In genomic region chr15:77144492-77145070, GRCh38 we compare ENCODE assay signal across 11 cellular contexts.
DNase-seq lines count a peak whose midpoint lies in the region; ATAC-seq and TF ChIP-seq lines count a peak whose summit lies in the region.
"Had no signal": no experiment of that assay in that cellular context is flagged by ENCODE, and none has a peak within 500 bp of the region (broad histone marks: within the 10 kb centered on the region; RNA-seq: fewer than 3 reads in every experiment).

No MANE protein-coding gene starts in this region.

- peak overlapping the region; percentile 81 for H3K4me3 Mint-ChIP-seq in HFFc6
- no peak overlapping the region for H3K4me3 Mint-ChIP-seq in activated T-cell treated with anti-CD3 and anti-CD28 coated beads, Interleukin-2, amount 50 U/mL, for 72 hours

- no peak overlapping the region for H3K4me3 ChIP-seq in thoracic aorta
- H3K4me3 ChIP-seq: gastroesophageal sphincter had no signal

- H3K27me3 ChIP-seq in thoracic aorta (replicated peaks; ENCODE audit: insufficient read depth) = no peaks in the 10 kb centered on the region
- H3K27me3 ChIP-seq: gastroesophageal sphincter had no signal

- H3K27me3 Mint-ChIP-seq in HFFc6 (ENCODE audit: insufficient read depth) = no peaks in the 10 kb centered on the region; the same call in 1 of the 2 replicates
- H3K27me3 Mint-ChIP-seq in activated T-cell treated with anti-CD3 and anti-CD28 coated beads, Interleukin-2, amount 50 U/mL, for 72 hours (ENCODE audit: low read depth) = no peaks in the 10 kb centered on the region

- H3K27ac Mint-ChIP-seq in HFFc6 = peak overlapping the region; percentile 96
- H3K27ac Mint-ChIP-seq in activated T-cell treated with anti-CD3 and anti-CD28 coated beads, Interleukin-2, amount 50 U/mL, for 72 hours = no peak overlapping the region

- H3K4me1 Mint-ChIP-seq in HFFc6 (ENCODE audit: low read depth) = peaks cover 71% of the 10 kb centered on the region
- no peaks in the 10 kb centered on the region for H3K4me1 Mint-ChIP-seq in activated T-cell treated with anti-CD3 and anti-CD28 coated beads, Interleukin-2, amount 50 U/mL, for 72 hours (ENCODE audit: low read depth)

- DNase-seq in HFFc6 (peak; percentile 94), astrocyte of the hippocampus (ENCODE audit: low read depth, low spot score) (peak; percentile 93), kidney glomerular epithelial cell (lab: John Stamatoyannopoulos, UW) (peak; percentile 79), thoracic aorta (ENCODE audit: low spot score) (no peak), Ammon's horn (ENCODE audit: low spot score) (no peak)
- no peak for DNase-seq in activated T-cell treated with anti-CD3 and anti-CD28 coated beads, Interleukin-2, amount 50 U/mL, for 72 hours
- DNase-seq: activated CD8-positive, alpha-beta memory T cell treated with anti-CD3 and anti-CD28 coated beads, Interleukin-2, amount 50 U/mL, for 48 hours; SIG-M5 had no signal

- peak overlapping the region; percentile 52 to 62 for H3K27ac ChIP-seq in thoracic aorta

- H3K9me3 Mint-ChIP-seq in HFFc6 = peaks cover 16% of the 10 kb centered on the region
- H3K9me3 Mint-ChIP-seq in activated T-cell treated with anti-CD3 and anti-CD28 coated beads, Interleukin-2, amount 50 U/mL, for 72 hours = peaks cover 0 to 1% of the 10 kb centered on the region in 2 donors

- H3K4me1 ChIP-seq in thoracic aorta (ENCODE audit: control insufficient read depth in 1 of 2, low read depth in 2 of 2) = peaks cover 21 to 40% of the 10 kb centered on the region in 2 donors
- H3K4me1 ChIP-seq: gastroesophageal sphincter had no signal

- no peaks in the 10 kb centered on the region for H3K36me3 ChIP-seq in thoracic aorta

- TF ChIP-seq CTCF in HFFc6 (IDR thresholded peaks at IDR 0.05) (no peak), thoracic aorta (IDR thresholded peaks at IDR 0.05) (no peak)

- H3K36me3 Mint-ChIP-seq in HFFc6 (ENCODE audit: low read depth) = peaks cover 52% of the 10 kb centered on the region
- H3K36me3 Mint-ChIP-seq in activated T-cell treated with anti-CD3 and anti-CD28 coated beads, Interleukin-2, amount 50 U/mL, for 72 hours (ENCODE audit: insufficient read depth in 2 of 2) = peaks cover 0 to 15% of the 10 kb centered on the region in 2 donors

- H3K9me3 ChIP-seq in thoracic aorta = peaks cover 2% of the 10 kb centered on the region

- no peak for ATAC-seq in thoracic aorta (ENCODE audit: insufficient number of reproducible peaks, low FRiP score, low read depth)
- ATAC-seq in activated T-cell treated with anti-CD3 and anti-CD28 coated beads, Interleukin-2, amount 50 U/mL, for 72 hours (replicated peaks in 1 of 2) = no peak
- ATAC-seq in GM21423 (IDR thresholded peaks at IDR 0.05; ENCODE audit: unreplicated experiment) = no peak
- ATAC-seq in GM21367 (IDR thresholded peaks at IDR 0.05; ENCODE audit: unreplicated experiment) = no peak
- ATAC-seq: gastroesophageal sphincter had no signal

Comparison
In these comparisons a context has a peak if more than half of its experiments do, and no peak if none do; other contexts are left out.
1. DNase-seq: peak in HFFc6 (single experiment), astrocyte of the hippocampus (single experiment) and kidney glomerular epithelial cell (single experiment); none in thoracic aorta (single experiment), activated T-cell treated with anti-CD3 and anti-CD28 coated beads, Interleukin-2, amount 50 U/mL, for 72 hours (0 of 2) and Ammon's horn (single experiment).